In genomic region chr1:10989920-10990520, GRCh38 we compare ENCODE assay signal across 14 cellular contexts. TPM values are rescaled to one million over a fixed set of nuclear protein-coding genes. Genes with fewer than 3 reads are reported as not detected.
"Had no signal": no experiment of that assay in that cellular context is flagged by ENCODE, and none has a peak within 500 bp of the region (broad histone marks: within the 10 kb centered on the region; RNA-seq: fewer than 3 reads in every experiment).

No MANE protein-coding gene starts in this region.

RNA-seq across cellular contexts. Expression of gene MASP2, which starts 57.0 kb away (rescaled TPM):
- total RNA-seq: activated CD4-positive, alpha-beta memory T cell treated with anti-CD3 and anti-CD28 coated beads, Interleukin-2, amount 10 ng/mL, durations not matched to agents 7 days and 5 days; activated CD4-positive, alpha-beta T cell treated with anti-CD3 and anti-CD28 coated beads, Interleukin-2, amount 10 ng/mL, durations not matched to agents 7 days and 5 days; activated naive CD8-positive, alpha-beta T cell treated with anti-CD3 and anti-CD28 coated beads, Interleukin-2, amount 10 ng/mL, durations not matched to agents 7 days and 5 days; ascending aorta; chondrocyte; fibroblast of lung; fibroblast of villous mesenchyme; left lung; lower lobe of right lung; right cardiac atrium; spleen; upper lobe of right lung had no signal
- polyA plus RNA-seq: endothelial cell of umbilical vein, fibroblast of lung, immature natural killer cell, right cardiac atrium had no signal
